1 cellular context compared by ENCODE assay signal in genomic region chr17:78780852-78781338, GRCh38.
TF ChIP-seq lines count a peak whose summit lies in the region.

No MANE protein-coding gene starts in this region.

TF ChIP-seq in GM12878, 131 proteins besides CTCF, POLR2A, EP300 and RAD21:
- TF ChIP-seq HSF1 (IDR thresholded peaks at IDR 0.05; ENCODE audit: low read depth, low read length) (no peak), STAT3 (IDR thresholded peaks at IDR 0.05; ENCODE audit: low read depth, low read length) (no peak), USF2 (IDR thresholded peaks at IDR 0.05; ENCODE audit: borderline replicate concordance, low read depth, low read length) (no peak), MLLT1 (IDR thresholded peaks at IDR 0.05) (peak; percentile 84), TAF1 (IDR thresholded peaks at IDR 0.05; ENCODE audit: borderline replicate concordance, low read depth, low read length) (peak; percentile 7; the same call in 1 of the 2 replicates), MYC (IDR thresholded peaks at IDR 0.05; ENCODE audit: insufficient read depth, insufficient read length, insufficient replicate concordance, low read length, severe bottlenecking) (no peak), CBX5 (IDR thresholded peaks at IDR 0.05; ENCODE audit: low read depth) (no peak), E4F1 (IDR thresholded peaks at IDR 0.05; ENCODE audit: borderline replicate concordance, partially characterized antibody) (no peak), POU2F2 (IDR thresholded peaks at IDR 0.05; ENCODE audit: borderline replicate concordance, low read depth, low read length) (no peak), YY1 (IDR thresholded peaks at IDR 0.05; ENCODE audit: low read depth, low read length) (0 out of 2 replicates have a peak, but pooled peaks have one; percentile 2), RUNX3 (IDR thresholded peaks at IDR 0.05; ENCODE audit: low read length) (0 out of 2 replicates have a peak, but pooled peaks have one; percentile 15), NRF1 (conservative IDR thresholded peaks at IDR 0.05; ENCODE audit: low read depth, low read length) (no peak), SMC3 (IDR thresholded peaks at IDR 0.05; ENCODE audit: borderline replicate concordance, low read length) (no peak), TARDBP (IDR thresholded peaks at IDR 0.05; ENCODE audit: borderline replicate concordance) (no peak), CUX1 (IDR thresholded peaks at IDR 0.05; ENCODE audit: insufficient replicate concordance, low read depth, low read length) (no peak), MTA2 (IDR thresholded peaks at IDR 0.05; ENCODE audit: low read depth) (no peak), SMAD5 (IDR thresholded peaks at IDR 0.05; ENCODE audit: low read depth) (no peak), PML (IDR thresholded peaks at IDR 0.05; ENCODE audit: low read length) (no peak), ZZZ3 (IDR thresholded peaks at IDR 0.05; ENCODE audit: control insufficient read depth, insufficient read length, low read depth) (no peak), RCOR1 (conservative IDR thresholded peaks at IDR 0.05; ENCODE audit: low read depth, low read length) (no peak), BMI1 (IDR thresholded peaks at IDR 0.05; ENCODE audit: borderline replicate concordance) (no peak)
TF ChIP-seq in GM12878: peak in this region for 4.
